ENCODE assay signal across 8 cellular contexts in the genomic region with DNA sequence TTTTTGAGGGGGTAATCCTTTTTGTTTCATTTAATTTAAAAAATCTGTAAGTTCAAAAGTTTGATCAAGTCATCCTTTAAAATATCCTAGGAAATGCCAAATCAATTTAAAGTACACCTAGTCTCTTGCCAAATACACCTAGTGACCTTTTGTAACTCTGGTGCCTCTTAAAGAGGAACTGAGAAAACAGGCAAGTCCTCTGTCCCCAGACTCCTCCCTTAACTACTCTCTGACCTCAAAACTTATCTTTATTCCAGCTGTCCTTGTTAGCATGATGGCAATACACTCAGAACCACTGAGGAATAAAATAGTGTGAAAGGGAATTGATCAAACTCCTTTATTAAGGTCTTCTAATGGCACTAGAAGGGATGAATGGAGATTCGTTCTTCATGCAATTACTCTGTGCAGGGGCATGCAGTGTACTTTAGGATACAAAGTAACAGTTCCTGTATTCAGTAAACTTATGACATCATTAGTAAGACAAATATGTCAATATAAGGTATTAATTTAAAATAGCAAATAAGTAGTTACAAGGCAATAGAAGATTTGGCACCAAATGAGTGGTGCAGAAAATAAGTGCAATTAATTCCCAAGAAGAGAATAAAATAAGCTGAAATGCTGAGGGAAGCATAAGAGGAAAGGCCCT.
A peak's percentile ranks its signal among the peaks of the same experiment; 100 is the strongest.
DNase-seq lines count a peak whose midpoint lies in the region; ATAC-seq and TF ChIP-seq lines count a peak whose summit lies in the region.

No MANE protein-coding gene starts in this region.

- peaks cover 29% of the 10 kb centered on the region for H3F3A ChIP-seq in MM.1S (ENCODE audit: insufficient read depth, low read length)

- H3K4me3 ChIP-seq in MM.1S (ENCODE audit: low read length): no peak overlapping the region
- peak overlapping the region in 1 of 2 experiments; percentile 9 for H3K4me3 ChIP-seq in neutrophil (ENCODE audit: low read depth in 1 of 2, low read length in 1 of 2)

- H3K27ac ChIP-seq in MM.1S (ENCODE audit: low read length): peak overlapping the region; percentile 30; the same call in 1 of the 2 replicates
- peak overlapping the region; percentile 87 for H3K27ac ChIP-seq in neutrophil

- H3K27me3 ChIP-seq in MM.1S (replicated peaks; ENCODE audit: insufficient read depth, low read length) (no peaks in the 10 kb centered on the region), neutrophil (no peaks in the 10 kb centered on the region)

- H4K20me1 ChIP-seq in MM.1S (ENCODE audit: insufficient read depth, low read length): no peaks in the 10 kb centered on the region

- H3K27me3 Mint-ChIP-seq in nephron progenitor cell (ENCODE audit: low read depth, poor library complexity): peaks cover 30% of the 10 kb centered on the region
- H3K27me3 Mint-ChIP-seq in activated naive CD4-positive, alpha-beta T cell treated with anti-CD3 and anti-CD28 coated beads, Interleukin-2, amount 10 ng/mL, durations not matched to agents 7 days and 5 days: peaks cover 26% of the 10 kb centered on the region

- no peaks in the 10 kb centered on the region for H3K9me3 Mint-ChIP-seq in nephron progenitor cell
- H3K9me3 Mint-ChIP-seq in activated naive CD4-positive, alpha-beta T cell treated with anti-CD3 and anti-CD28 coated beads, Interleukin-2, amount 10 ng/mL, durations not matched to agents 7 days and 5 days: no peaks in the 10 kb centered on the region

- no peaks in the 10 kb centered on the region for H3K36me3 Mint-ChIP-seq in nephron progenitor cell (ENCODE audit: low read depth)
- H3K36me3 Mint-ChIP-seq in activated naive CD4-positive, alpha-beta T cell treated with anti-CD3 and anti-CD28 coated beads, Interleukin-2, amount 10 ng/mL, durations not matched to agents 7 days and 5 days: peaks cover 4% of the 10 kb centered on the region

- H3K9me3 ChIP-seq in MM.1S (replicated peaks; ENCODE audit: insufficient read depth, low read length) (no peaks in the 10 kb centered on the region), neutrophil (no peaks in the 10 kb centered on the region)

- no peak overlapping the region for H2AFZ ChIP-seq in MM.1S (ENCODE audit: low read length)

- H3K4me1 Mint-ChIP-seq in nephron progenitor cell: peaks cover 19% of the 10 kb centered on the region
- peaks cover 30% of the 10 kb centered on the region for H3K4me1 Mint-ChIP-seq in activated naive CD4-positive, alpha-beta T cell treated with anti-CD3 and anti-CD28 coated beads, Interleukin-2, amount 10 ng/mL, durations not matched to agents 7 days and 5 days

- H3K79me2 ChIP-seq in MM.1S (ENCODE audit: low read length): peaks cover 42% of the 10 kb centered on the region

- no peak overlapping the region for H3K4me3 Mint-ChIP-seq in nephron progenitor cell
- H3K4me3 Mint-ChIP-seq in activated naive CD4-positive, alpha-beta T cell treated with anti-CD3 and anti-CD28 coated beads, Interleukin-2, amount 10 ng/mL, durations not matched to agents 7 days and 5 days: no peak overlapping the region

- CTCF ChIA-PET in activated naive CD4-positive, alpha-beta T cell treated with anti-CD3 and anti-CD28 coated beads, Interleukin-2, amount 10 ng/mL, durations not matched to agents 7 days and 5 days (lab: Charles Lee): no interaction called here

- no peak for TF ChIP-seq CTCF in MM.1S (IDR thresholded peaks at IDR 0.05; ENCODE audit: low read length)
- no peak for TF ChIP-seq CTCF in neutrophil (IDR thresholded peaks at IDR 0.05)
- TF ChIP-seq CTCF in nephron progenitor cell (IDR thresholded peaks at IDR 0.05): no peak

- H3K4me2 ChIP-seq in MM.1S (ENCODE audit: low read depth, low read length): peak overlapping the region; percentile 15; the same call in 1 of the 2 replicates

- H3K9ac ChIP-seq in MM.1S (ENCODE audit: low read length): no peak overlapping the region

- H3K36me3 ChIP-seq in MM.1S (replicated peaks; ENCODE audit: insufficient read depth, low read length) (no peaks in the 10 kb centered on the region), neutrophil (no peaks in the 10 kb centered on the region)

- H3K9me2 ChIP-seq in MM.1S (replicated peaks; ENCODE audit: insufficient read depth, low read length): no peaks in the 10 kb centered on the region

- ATAC-seq in GM18909 (IDR thresholded peaks at IDR 0.05; ENCODE audit: poor library complexity, unreplicated experiment) (peak; percentile 79), HG02678 (IDR thresholded peaks at IDR 0.05; ENCODE audit: unreplicated experiment) (peak; percentile 88)

- peak; percentile 56 for DNase-seq in MM.1S
- no peak for DNase-seq in HuH-7.5 (ENCODE audit: low spot score)
- DNase-seq in nephron progenitor cell: no peak
- no peak for DNase-seq in activated naive CD4-positive, alpha-beta T cell treated with anti-CD3 and anti-CD28 coated beads, Interleukin-2, amount 10 ng/mL, durations not matched to agents 7 days and 5 days
- no peak for DNase-seq in SW 1271 (lab: John Stamatoyannopoulos, UW)

- H3K27ac Mint-ChIP-seq in nephron progenitor cell: no peak overlapping the region
- H3K27ac Mint-ChIP-seq in activated naive CD4-positive, alpha-beta T cell treated with anti-CD3 and anti-CD28 coated beads, Interleukin-2, amount 10 ng/mL, durations not matched to agents 7 days and 5 days: no peak overlapping the region

- H3K4me1 ChIP-seq in MM.1S (ENCODE audit: low read length) (peaks cover 48% of the 10 kb centered on the region), neutrophil (ENCODE audit: control insufficient read depth in 1 of 2, insufficient read depth in 1 of 2, low read depth in 1 of 2, low read length in 1 of 2) (peaks cover 84 to 86% of the 10 kb centered on the region in 2 experiments)
